In genomic region chrX:124719060-124719459, GRCh38 we compare ENCODE assay signal across 15 cellular contexts.
DNase-seq lines count a peak whose midpoint lies in the region; TF ChIP-seq lines count a peak whose summit lies in the region.
"Had no signal": no experiment of that assay in that cellular context is flagged by ENCODE, and none has a peak within 500 bp of the region (broad histone marks: within the 10 kb centered on the region; RNA-seq: fewer than 3 reads in every experiment).

No MANE protein-coding gene starts in this region.

- no peaks in the 10 kb centered on the region for H3K4me1 Mint-ChIP-seq in osteocyte (ENCODE audit: unreplicated experiment)
- H3K4me1 Mint-ChIP-seq: IgD-negative memory B cell had no signal

- no peak overlapping the region for H3K4me3 Mint-ChIP-seq in osteocyte (ENCODE audit: unreplicated experiment)
- H3K4me3 Mint-ChIP-seq: CD4-positive, alpha-beta memory T cell; IgD-negative memory B cell had no signal

- H3K27me3 Mint-ChIP-seq in osteocyte (ENCODE audit: unreplicated experiment) = peaks cover 2% of the 10 kb centered on the region

- peak; percentile 22 for DNase-seq in NCI-H1092 treated with DMSO at 0.1 percent for 48 hours (lab: John Stamatoyannopoulos, UW)
- DNase-seq in NCI-H1092 (lab: John Stamatoyannopoulos, UW) = no peak
- DNase-seq in DMS 273 (lab: John Stamatoyannopoulos, UW; ENCODE audit: unreplicated experiment) = peak; percentile 34
- peak; percentile 56 to 91 for DNase-seq in NCI-H2081 (lab: John Stamatoyannopoulos, UW)
- DNase-seq in SK-N-DZ (ENCODE audit: low spot score) = peak; percentile 32
- DNase-seq in activated T-cell treated with anti-CD3 and anti-CD28 coated beads for 4 hours = no peak
- no peak for DNase-seq in stimulated activated naive CD4-positive, alpha-beta T cell (lab: John Stamatoyannopoulos, UW)
- DNase-seq in osteocyte (ENCODE audit: extremely low spot score, unreplicated experiment) = no peak
- DNase-seq: CD4-positive, alpha-beta memory T cell; GM23248; Kasumi-1; NCI-H1436 treated with DMSO at 0.1 percent for 48 hours; PC-3; SW 1271 had no signal

- no peaks in the 10 kb centered on the region for H3K36me3 Mint-ChIP-seq in osteocyte (ENCODE audit: unreplicated experiment)
- H3K36me3 Mint-ChIP-seq: CD4-positive, alpha-beta memory T cell; IgD-negative memory B cell had no signal

- no peak overlapping the region for H3K27ac Mint-ChIP-seq in osteocyte (ENCODE audit: unreplicated experiment)
- H3K27ac Mint-ChIP-seq: CD4-positive, alpha-beta memory T cell; IgD-negative memory B cell had no signal

- no peaks in the 10 kb centered on the region for H3K9me3 Mint-ChIP-seq in osteocyte (ENCODE audit: unreplicated experiment)

- TF ChIP-seq CTCF in osteocyte (IDR thresholded peaks at IDR 0.05) = no peak

Comparison
In these comparisons a context has a peak if more than half of its experiments do, and no peak if none do; other contexts are left out.
1. DNase-seq: peak in NCI-H1092 treated with DMSO at 0.1 percent for 48 hours (single experiment), DMS 273 (single experiment), NCI-H2081 (2 of 2) and SK-N-DZ (single experiment); none in NCI-H1092 (single experiment), activated T-cell treated with anti-CD3 and anti-CD28 coated beads for 4 hours (single experiment), stimulated activated naive CD4-positive, alpha-beta T cell (0 of 6) and osteocyte (single experiment).